16 cellular contexts compared by ENCODE assay signal in the genomic region with DNA sequence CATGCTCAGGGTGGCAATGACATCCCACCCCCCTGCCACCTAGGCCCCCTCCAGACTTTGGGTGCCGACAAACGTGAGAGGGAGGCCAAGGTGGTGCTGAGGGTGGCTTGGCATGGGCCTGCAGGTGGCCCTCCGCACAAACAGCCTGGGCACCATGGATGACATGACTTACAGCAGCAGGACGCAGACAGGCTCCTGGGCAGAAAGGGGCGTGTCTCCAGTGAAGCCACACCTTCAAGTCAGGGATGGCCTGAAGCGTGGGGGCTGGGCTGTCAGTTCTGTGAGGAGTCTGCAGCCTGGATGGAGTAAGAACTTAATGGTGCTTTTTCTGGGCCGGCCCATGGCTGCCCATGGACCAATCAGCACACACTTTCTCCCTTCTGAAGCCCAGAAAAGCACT. TPM values are rescaled to one million over a fixed set of nuclear protein-coding genes. Genes with fewer than 3 reads are reported as not detected.
DNase-seq lines count a peak whose midpoint lies in the region; ATAC-seq, FAIRE-seq and TF ChIP-seq lines count a peak whose summit lies in the region.
"Had no signal": no experiment of that assay in that cellular context is flagged by ENCODE, and none has a peak within 500 bp of the region (broad histone marks: within the 10 kb centered on the region; RNA-seq: fewer than 3 reads in every experiment).

No MANE protein-coding gene starts in this region.

- no peak for TF ChIP-seq EP300 in sigmoid colon (IDR thresholded peaks at IDR 0.05)

- H3K4me1 ChIP-seq in BE2C (no peaks in the 10 kb centered on the region), sigmoid colon (no peaks in the 10 kb centered on the region)
- H3K4me1 ChIP-seq: left ventricle myocardium inferior, testis had no signal

- intact Hi-C loops in sigmoid colon (cut with DNase I) = no loop called here

- TF ChIP-seq CTCF in BE2C (IDR thresholded peaks at IDR 0.05; ENCODE audit: low read depth, low read length) = no peak
- no peak for TF ChIP-seq CTCF in bronchial epithelial cell (IDR thresholded peaks at IDR 0.05; ENCODE audit: insufficient read depth, low read length, severe bottlenecking)
- TF ChIP-seq CTCF in sigmoid colon (IDR thresholded peaks at IDR 0.05) = no peak

- 37 to 67% methylated on average over 7 of the region's 7 CpGs for WGBS in sigmoid colon, 2 donors

- H3K27ac ChIP-seq in sigmoid colon = no peak overlapping the region
- H3K27ac ChIP-seq: left ventricle myocardium inferior, PC-9, testis had no signal

- H3K9me3 ChIP-seq in BE2C (no peaks in the 10 kb centered on the region; the same call in 1 of the 2 replicates), sigmoid colon (no peaks in the 10 kb centered on the region)
- H3K9me3 ChIP-seq: testis had no signal

- H3K27me3 ChIP-seq in BE2C (no peaks in the 10 kb centered on the region), bronchial epithelial cell (ENCODE audit: control insufficient read depth, insufficient read depth, low read length) (no peaks in the 10 kb centered on the region), sigmoid colon (no peaks in the 10 kb centered on the region)
- H3K27me3 ChIP-seq: testis had no signal

- H3K4me3 ChIP-seq in BE2C (ENCODE audit: low read depth, low read length) (no peak overlapping the region), bronchial epithelial cell (ENCODE audit: low read depth, low read length) (no peak overlapping the region), sigmoid colon (no peak overlapping the region)
- H3K4me3 ChIP-seq: left ventricle myocardium inferior, PC-9, testis had no signal

- H3K36me3 ChIP-seq in BE2C (0 out of 2 replicates have a peak, but pooled peaks cover 2% of the 10 kb centered on the region), bronchial epithelial cell (ENCODE audit: control insufficient read depth, insufficient read depth, low read length) (no peaks in the 10 kb centered on the region), sigmoid colon (peaks cover 0 to 11% (median under 1%) of the 10 kb centered on the region in 4 donors)

- DNase-seq in BE2C (peak; percentile 73), HT-29 (ENCODE audit: low spot score) (peak; percentile 72), bronchial epithelial cell (ENCODE audit: low read depth) (peak; percentile 17), kidney tubule cell (ENCODE audit: low spot score) (peak; percentile 9), NCI-H510A treated with DMSO at 0.1 percent for 48 hours (lab: John Stamatoyannopoulos, UW) (no peak), sigmoid colon (no peak)
- DNase-seq: DMS53, left ventricle myocardium inferior, naive B cell, NCI-H2081 treated with DMSO at 0.1 percent for 48 hours, PC-9, T-cell, testis had no signal

- ATAC-seq in HG03095 (IDR thresholded peaks at IDR 0.05; ENCODE audit: unreplicated experiment) (no peak), GM18870 (IDR thresholded peaks at IDR 0.05; ENCODE audit: unreplicated experiment) (no peak)
- ATAC-seq: T-cell had no signal

- no peak for FAIRE-seq in bronchial epithelial cell (lab: Jason Lieb, UNC)
- FAIRE-seq: endometrium had no signal

- TF ChIP-seq POLR2A in sigmoid colon (IDR thresholded peaks at IDR 0.05) = no peak

RNA-seq across cellular contexts. Expression of a gene that starts 25.3 kb away (rescaled TPM):
- 126 TPM for polyA plus RNA-seq in BE2C (2012; ENCODE audit: insufficient read depth, insufficient read length, low read depth)
- total RNA-seq in HT-29 (2014; rRNA removed; shearing (Covaris generic)) = 119 and 124 TPM in 2 replicates
- total RNA-seq in bronchial epithelial cell (51.9 and 70.8 TPM in 2 replicates), sigmoid colon (10 to 100 TPM; 38.6 to 96.4 (median 66.7) TPM)
- 100 to 1,000 TPM; 101 to 163 (median 135) TPM for polyA plus RNA-seq in sigmoid colon

RNA-seq across cellular contexts. Expression of a gene that starts 34.5 kb away (rescaled TPM):
- 0.71 TPM for polyA plus RNA-seq in BE2C (2012; ENCODE audit: insufficient read depth, insufficient read length, low read depth)
- total RNA-seq in HT-29 (2014; rRNA removed; shearing (Covaris generic)) = 3.3 and 3.4 TPM in 2 replicates
- total RNA-seq in bronchial epithelial cell = 0.79 and 1.5 TPM in 2 replicates
- 10 to 100 TPM; 14.1 to 18.2 (median 15.1) TPM for total RNA-seq in sigmoid colon
- polyA plus RNA-seq in sigmoid colon = 10 to 100 TPM in 1 of 3 donors, 1 to 10 TPM in 2; 6.7 to 25.6 (median 9.6) TPM

Comparison
In these comparisons a context has a peak if more than half of its experiments do, and no peak if none do; other contexts are left out.
1. DNase-seq: peak in BE2C (single experiment), HT-29 (single experiment), bronchial epithelial cell (single experiment) and kidney tubule cell (single experiment); none in NCI-H510A treated with DMSO at 0.1 percent for 48 hours (single experiment) and sigmoid colon (single experiment).